12 cellular contexts compared by ENCODE assay signal in the genomic region with DNA sequence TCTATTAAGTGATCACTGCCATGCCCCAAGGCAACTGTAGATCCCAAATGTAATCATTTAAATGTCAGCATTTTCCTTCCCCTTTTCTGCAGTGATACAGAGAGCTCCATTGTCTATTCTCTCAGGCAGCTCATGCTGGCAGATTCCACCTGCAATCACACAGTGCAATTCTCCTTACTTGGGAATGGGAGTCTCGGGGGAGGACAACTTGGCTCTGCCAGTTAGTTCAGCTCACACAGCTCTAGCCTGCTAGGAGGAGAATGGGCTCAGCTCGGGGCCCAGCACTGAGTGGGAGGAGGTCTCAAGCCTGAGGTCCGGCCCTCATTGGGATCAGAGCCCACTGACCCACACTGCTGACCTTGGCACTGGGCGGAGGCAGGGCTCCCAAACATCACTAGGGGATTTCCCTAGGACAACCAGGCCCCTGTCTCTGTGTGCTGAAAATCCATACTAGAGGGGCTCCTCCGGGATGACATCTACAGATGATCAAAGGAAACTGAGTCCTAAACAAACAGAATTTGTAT.
DNase-seq lines count a peak whose midpoint lies in the region; ATAC-seq, FAIRE-seq and TF ChIP-seq lines count a peak whose summit lies in the region.
"Had no signal": no experiment of that assay in that cellular context is flagged by ENCODE, and none has a peak within 500 bp of the region (broad histone marks: within the 10 kb centered on the region; RNA-seq: fewer than 3 reads in every experiment).

No MANE protein-coding gene starts in this region.

- no peak for TF ChIP-seq EP300 in SK-N-SH (IDR thresholded peaks at IDR 0.05; ENCODE audit: borderline replicate concordance in 1 of 2, low read depth in 1 of 2, low read length in 1 of 2)

- H3K4me3 ChIP-seq in H7 (ENCODE audit: insufficient read depth, low read depth, low read length), result no peak overlapping the region
- no peak overlapping the region for H3K4me3 ChIP-seq in SK-N-SH (ENCODE audit: low read depth in 2 of 2, low read length in 1 of 2)
- no peak overlapping the region for H3K4me3 ChIP-seq in heart left ventricle
- H3K4me3 ChIP-seq: BLaER1 had no signal

- no peaks in the 10 kb centered on the region for H3K9me2 ChIP-seq in SK-N-SH

- H3K27ac ChIP-seq in SK-N-SH (ENCODE audit: low read depth in 2 of 2, low read length in 1 of 2) (no peak overlapping the region), heart left ventricle (peak overlapping the region in 1 of 12 donors; percentile 11)
- H3K27ac ChIP-seq: BLaER1, parathyroid adenoma had no signal

- H3K36me3 ChIP-seq in H7 (replicated peaks; ENCODE audit: control insufficient read depth, insufficient read depth, low read length), result no peaks in the 10 kb centered on the region
- no peaks in the 10 kb centered on the region for H3K36me3 ChIP-seq in SK-N-SH (replicated peaks in 1 of 2; ENCODE audit: control insufficient read depth in 1 of 2, insufficient read depth in 2 of 2, low read length in 1 of 2)
- H3K36me3 ChIP-seq in heart left ventricle, result no peaks in the 10 kb centered on the region
- H3K36me3 ChIP-seq: BLaER1 had no signal

- H2AFZ ChIP-seq in SK-N-SH (ENCODE audit: low read depth), result no peak overlapping the region
- H2AFZ ChIP-seq: parathyroid adenoma had no signal

- intact Hi-C loops in heart left ventricle (cut with DNase I), result loop anchor here in 1 of 10 donors (10.0 kb wide), 1 partner anchor 500 kb away; no protein-coding TSS in a partner anchor

- H3K4me1 ChIP-seq in SK-N-SH (ENCODE audit: control insufficient read depth in 1 of 2, insufficient read depth in 2 of 2, low read depth in 1 of 2, low read length in 1 of 2), result peaks cover 0 to 14% of the 10 kb centered on the region in 2 experiments; a peak in 3 of 4 replicates
- peaks cover 0 to 32% (median 8%) of the 10 kb centered on the region in 12 donors for H3K4me1 ChIP-seq in heart left ventricle
- H3K4me1 ChIP-seq: parathyroid adenoma had no signal

- TF ChIP-seq CTCF in SK-N-SH (IDR thresholded peaks at IDR 0.05) (no peak), heart left ventricle (IDR thresholded peaks at IDR 0.05) (no peak), omental fat pad (IDR thresholded peaks at IDR 0.05) (no peak), D721Med (IDR thresholded peaks at IDR 0.05; ENCODE audit: insufficient read depth, missing control alignments) (no peak)

- H3K27me3 ChIP-seq in H7 (ENCODE audit: control insufficient read depth, insufficient read depth, low read length) (no peaks in the 10 kb centered on the region), SK-N-SH (ENCODE audit: insufficient read depth) (no peaks in the 10 kb centered on the region; the same call in 1 of the 2 replicates), heart left ventricle (no peaks in the 10 kb centered on the region)
- H3K27me3 ChIP-seq: BLaER1 had no signal

- TF ChIP-seq RAD21 in SK-N-SH (IDR thresholded peaks at IDR 0.05; ENCODE audit: low read length), result no peak

- POLR2A ChIA-PET in SK-N-SH (lab: Yijun Ruan, JAX), result no interaction called here

- H4K20me1 ChIP-seq in SK-N-SH (ENCODE audit: insufficient read depth), result no peaks in the 10 kb centered on the region
- H4K20me1 ChIP-seq: BLaER1 had no signal

- no peaks in the 10 kb centered on the region for H3K79me2 ChIP-seq in SK-N-SH (ENCODE audit: insufficient read depth)
- H3K79me2 ChIP-seq: parathyroid adenoma had no signal

- H3F3A ChIP-seq in SK-N-SH (replicated peaks; ENCODE audit: insufficient read depth), result no peaks in the 10 kb centered on the region

- CTCF ChIA-PET in SK-N-SH (lab: Yijun Ruan, JAX), result interaction anchor here (2.3 kb wide), 1 partner anchor 16 kb away, joined by 13 read pairs; no protein-coding TSS in a partner anchor

- ATAC-seq in heart left ventricle, result peak in 3 of 4 donors; percentile 41 to 68 (median 49)
- ATAC-seq in omental fat pad (ENCODE audit: low FRiP score), result peak; percentile 60
- ATAC-seq in GM18505 (IDR thresholded peaks at IDR 0.05; ENCODE audit: unreplicated experiment), result no peak
- ATAC-seq in HG03025 (IDR thresholded peaks at IDR 0.05; ENCODE audit: low FRiP score, unreplicated experiment), result no peak
- no peak for ATAC-seq in HG03039 (IDR thresholded peaks at IDR 0.05; ENCODE audit: unreplicated experiment)

- no peak overlapping the region for H3K4me2 ChIP-seq in SK-N-SH
- H3K4me2 ChIP-seq: BLaER1 had no signal

- H3K9ac ChIP-seq in SK-N-SH, result no peak overlapping the region
- H3K9ac ChIP-seq: BLaER1, parathyroid adenoma had no signal

- WGBS in SK-N-SH (ENCODE audit: low lambda C conversion rate), result 80% methylated on average over 4 of the region's 5 CpGs
- WGBS in heart left ventricle, 4 donors, result 44 to 65% (median 56%) methylated on average over 4 to 5 of the region's 5 CpGs

- DNase-seq in H7, result peak; percentile 33
- DNase-seq in SK-N-SH, result peak; percentile 33
- peak in 3 of 5 donors; percentile 8 to 42 (median 19) for DNase-seq in heart left ventricle
- DNase-seq in omental fat pad (ENCODE audit: low spot score), result no peak
- DNase-seq in D721Med (ENCODE audit: insufficient read length, low spot score), result no peak
- DNase-seq: NCI-H2107 had no signal

- FAIRE-seq in D721Med (lab: Jason Lieb, UNC), result no peak
- FAIRE-seq: HTR-8/SVneo had no signal

- no peaks in the 10 kb centered on the region for H3K9me3 ChIP-seq in SK-N-SH
- no peaks in the 10 kb centered on the region for H3K9me3 ChIP-seq in heart left ventricle
- H3K9me3 ChIP-seq: BLaER1 had no signal

- TF ChIP-seq POLR2A in heart left ventricle (IDR thresholded peaks at IDR 0.05) (no peak), GM18505 (IDR thresholded peaks at IDR 0.05; ENCODE audit: borderline replicate concordance, extremely low read depth, insufficient read depth, insufficient read length) (no peak)

TF ChIP-seq in SK-N-SH, 30 proteins besides CTCF, POLR2A, EP300 and RAD21:
- TF ChIP-seq CHD2 (IDR thresholded peaks at IDR 0.05; ENCODE audit: low read length, partially characterized antibody) (peak; percentile 15), FOXJ3 (CRISPR knock-in tag; IDR thresholded peaks at IDR 0.05) (no peak)
TF ChIP-seq in SK-N-SH: peak in this region for 1.

Comparison
In these comparisons a context has a peak if more than half of its experiments do, and no peak if none do; other contexts are left out.
1. DNase-seq: peak in H7 (single experiment), SK-N-SH (single experiment) and heart left ventricle (3 of 5); none in omental fat pad (single experiment) and D721Med (single experiment).
2. ATAC-seq: peak in heart left ventricle (3 of 4) and omental fat pad (single experiment); none in GM18505 (single experiment), HG03025 (single experiment) and HG03039 (single experiment).